Comparison of ENCODE assay signal across 8 cellular contexts in the genomic region with DNA sequence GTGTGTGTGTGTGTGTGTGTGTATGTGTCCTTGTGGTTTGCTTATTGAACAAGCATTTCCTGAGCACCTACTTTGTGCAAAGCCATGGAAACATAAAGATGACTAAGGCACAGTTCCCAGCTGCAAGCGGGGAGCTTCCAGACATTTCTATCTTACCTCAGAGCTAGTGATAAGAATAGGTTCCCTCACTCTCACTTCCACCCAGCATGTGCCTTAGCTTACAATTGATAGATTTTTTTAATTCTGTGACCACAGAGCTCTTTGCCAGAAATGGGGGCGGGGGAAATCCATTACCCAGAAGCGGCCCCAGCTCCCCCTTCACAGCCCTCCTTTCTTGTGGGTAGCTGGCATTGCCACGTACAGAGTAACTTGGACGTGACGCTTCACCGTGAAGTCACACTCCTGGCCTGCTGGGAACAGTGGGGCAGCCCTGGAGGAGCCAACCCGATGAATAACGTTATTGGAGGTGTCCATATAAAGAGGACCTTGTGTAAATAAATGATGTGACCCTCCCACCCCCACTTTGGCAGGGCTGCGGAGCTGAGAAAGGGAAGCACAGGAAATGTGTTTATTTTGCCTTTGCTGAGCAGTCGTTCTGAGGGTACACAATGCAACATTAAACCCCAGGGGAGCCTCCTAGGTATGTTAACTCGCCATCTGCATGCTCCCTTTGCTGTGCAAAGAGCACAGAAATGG.
DNase-seq lines count a peak whose midpoint lies in the region; ATAC-seq and TF ChIP-seq lines count a peak whose summit lies in the region.

No MANE protein-coding gene starts in this region.

- no peak overlapping the region for H3K27ac ChIP-seq in coronary artery

- TF ChIP-seq CTCF in coronary artery (IDR thresholded peaks at IDR 0.05): no peak

- H3K4me3 ChIP-seq in coronary artery: peak overlapping the region; percentile 12

- DNase-seq in activated gamma-delta T cell treated with Interleukin-2 at 50 U/mL for 16 hours: peak; percentile 54
- no peak for DNase-seq in activated gamma-delta T cell (lab: John Stamatoyannopoulos, UW)
- DNase-seq in M059J (ENCODE audit: low read depth): peak; percentile 92
- DNase-seq in coronary artery (ENCODE audit: low spot score): no peak
- peak; percentile 63 to 80 for DNase-seq in stimulated activated CD4-positive, alpha-beta T cell treated with anti-CD3 and anti-CD28 coated beads, Interleukin-4, amount 100 ng/mL, for 48 hours (ENCODE audit: low read depth in 2 of 2)
- no peak for DNase-seq in SW 1271 (lab: John Stamatoyannopoulos, UW)

- peak; percentile 89 to 90 for ATAC-seq in activated CD4-positive, CD25-positive, alpha-beta regulatory T cell treated with anti-CD3 and anti-CD28 coated beads, Interleukin-2, amount 50 U/mL, for 24 hours
- ATAC-seq in HG03280 (IDR thresholded peaks at IDR 0.05; ENCODE audit: unreplicated experiment): no peak

Comparison
In these comparisons a context has a peak if more than half of its experiments do, and no peak if none do; other contexts are left out.
1. DNase-seq: peak in activated gamma-delta T cell treated with Interleukin-2 at 50 U/mL for 16 hours (single experiment), M059J (single experiment) and stimulated activated CD4-positive, alpha-beta T cell treated with anti-CD3 and anti-CD28 coated beads, Interleukin-4, amount 100 ng/mL, for 48 hours (2 of 2); none in activated gamma-delta T cell (single experiment), coronary artery (single experiment) and SW 1271 (0 of 2).